ENCODE assay signal across 22 cellular contexts in the genomic region with DNA sequence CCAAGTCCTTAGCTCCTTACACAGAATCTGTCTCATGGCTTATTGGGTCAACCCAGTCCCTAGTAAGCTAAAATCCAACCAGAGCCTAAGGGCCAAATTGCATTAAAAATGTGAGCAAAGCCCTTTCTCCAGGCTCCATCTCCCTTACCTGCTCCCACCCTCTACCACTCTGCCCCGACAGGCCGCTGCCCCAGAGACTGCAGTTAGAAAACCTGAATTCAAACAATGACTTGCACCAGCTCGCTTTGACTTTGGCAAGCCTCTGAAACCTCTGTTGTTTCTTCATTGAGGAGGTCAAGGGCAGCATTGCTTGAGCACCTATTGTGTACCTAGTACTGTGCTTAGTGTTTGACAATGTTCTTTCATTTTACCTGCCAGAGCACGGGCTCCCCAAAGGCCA.
"Had no signal": no experiment of that assay in that cellular context is flagged by ENCODE, and none has a peak within 500 bp of the region (broad histone marks: within the 10 kb centered on the region; RNA-seq: fewer than 3 reads in every experiment).

No MANE protein-coding gene starts in this region.

- DNase-seq: activated CD4-positive, alpha-beta memory T cell treated with anti-CD3 and anti-CD28 coated beads, Interleukin-2, amount 10 ng/mL, durations not matched to agents 7 days and 5 days; activated CD4-positive, alpha-beta T cell treated with anti-CD3 and anti-CD28 coated beads for 1 hour; activated CD4-positive, alpha-beta T cell treated with anti-CD3 and anti-CD28 coated beads for 4 hours; activated CD4-positive, alpha-beta T cell treated with anti-CD3 and anti-CD28 coated beads, Interleukin-2, amount 10 ng/mL, durations not matched to agents 7 days and 5 days; activated CD4-positive, alpha-beta T cell treated with anti-CD3 and anti-CD28 coated beads, Interleukin-2, amount 50 U/mL, for 4 hours; activated CD8-positive, alpha-beta memory T cell treated with anti-CD3 and anti-CD28 coated beads, Interleukin-2, amount 50 U/mL, for 48 hours; activated naive CD4-positive, alpha-beta T cell treated with anti-CD3 and anti-CD28 coated beads for 36 hours; activated naive CD8-positive, alpha-beta T cell treated with anti-CD3 and anti-CD28 coated beads for 36 hours; activated naive CD8-positive, alpha-beta T cell treated with anti-CD3 and anti-CD28 coated beads, Interleukin-2, amount 50 U/mL, for 24 hours; activated T-cell treated with anti-CD3 and anti-CD28 coated beads for 4 hours; activated T-cell treated with anti-CD3 and anti-CD28 coated beads, Interleukin-2, amount 50 U/mL, for 24 hours; activated T-cell treated with anti-CD3 and anti-CD28 coated beads, Interleukin-2, amount 50 U/mL, for 72 hours; adrenal gland; caudate nucleus; cortex of kidney; effector CD8-positive, alpha-beta T cell; foreskin fibroblast; T-helper 2 cell had no signal

- H3K4me3 ChIP-seq: adrenal gland, body of pancreas had no signal

- H3K36me3 Mint-ChIP-seq: activated naive CD4-positive, alpha-beta T cell treated with anti-CD3 and anti-CD28 coated beads, Interleukin-2, amount 50 U/mL, for 24 hours; activated naive CD8-positive, alpha-beta T cell treated with anti-CD3 and anti-CD28 coated beads for 36 hours; WTC11 had no signal

- H3K9me3 ChIP-seq: adrenal gland, body of pancreas had no signal

- H3K27me3 ChIP-seq: adrenal gland, body of pancreas had no signal

- H3K27me3 Mint-ChIP-seq: activated CD4-positive, alpha-beta T cell treated with anti-CD3 and anti-CD28 coated beads, Interleukin-2, amount 10 ng/mL, durations not matched to agents 7 days and 5 days; activated naive CD4-positive, alpha-beta T cell treated with anti-CD3 and anti-CD28 coated beads, Interleukin-2, amount 50 U/mL, for 24 hours had no signal

- H3K4me1 Mint-ChIP-seq: activated CD4-positive, alpha-beta T cell treated with anti-CD3 and anti-CD28 coated beads, Interleukin-2, amount 10 ng/mL, durations not matched to agents 7 days and 5 days; activated naive CD4-positive, alpha-beta T cell treated with anti-CD3 and anti-CD28 coated beads, Interleukin-2, amount 50 U/mL, for 24 hours; activated naive CD8-positive, alpha-beta T cell treated with anti-CD3 and anti-CD28 coated beads for 36 hours; activated naive CD8-positive, alpha-beta T cell treated with anti-CD3 and anti-CD28 coated beads, Interleukin-2, amount 50 U/mL, for 24 hours had no signal

- H3K27ac ChIP-seq: adrenal gland, body of pancreas, epithelial cell of prostate had no signal

- H3K36me3 ChIP-seq: adrenal gland had no signal

- H3K9me3 Mint-ChIP-seq: activated CD4-positive, alpha-beta memory T cell treated with anti-CD3 and anti-CD28 coated beads, Interleukin-2, amount 10 ng/mL, durations not matched to agents 7 days and 5 days; activated CD4-positive, alpha-beta T cell treated with anti-CD3 and anti-CD28 coated beads, Interleukin-2, amount 10 ng/mL, durations not matched to agents 7 days and 5 days; activated naive CD4-positive, alpha-beta T cell treated with anti-CD3 and anti-CD28 coated beads for 36 hours; activated naive CD4-positive, alpha-beta T cell treated with anti-CD3 and anti-CD28 coated beads, Interleukin-2, amount 50 U/mL, for 24 hours; activated naive CD8-positive, alpha-beta T cell treated with anti-CD3 and anti-CD28 coated beads for 36 hours; activated naive CD8-positive, alpha-beta T cell treated with anti-CD3 and anti-CD28 coated beads, Interleukin-2, amount 50 U/mL, for 24 hours; activated T-cell treated with anti-CD3 and anti-CD28 coated beads, Interleukin-2, amount 50 U/mL, for 24 hours; activated T-cell treated with anti-CD3 and anti-CD28 coated beads, Interleukin-2, amount 50 U/mL, for 72 hours; WTC11 had no signal

- H3K4me3 Mint-ChIP-seq: activated CD4-positive, alpha-beta memory T cell treated with anti-CD3 and anti-CD28 coated beads, Interleukin-2, amount 10 ng/mL, durations not matched to agents 7 days and 5 days; activated CD4-positive, alpha-beta T cell treated with anti-CD3 and anti-CD28 coated beads, Interleukin-2, amount 10 ng/mL, durations not matched to agents 7 days and 5 days; activated naive CD4-positive, alpha-beta T cell treated with anti-CD3 and anti-CD28 coated beads for 36 hours; activated naive CD4-positive, alpha-beta T cell treated with anti-CD3 and anti-CD28 coated beads, Interleukin-2, amount 50 U/mL, for 24 hours; activated naive CD8-positive, alpha-beta T cell treated with anti-CD3 and anti-CD28 coated beads for 36 hours; activated naive CD8-positive, alpha-beta T cell treated with anti-CD3 and anti-CD28 coated beads, Interleukin-2, amount 50 U/mL, for 24 hours; activated T-cell treated with anti-CD3 and anti-CD28 coated beads, Interleukin-2, amount 50 U/mL, for 24 hours; activated T-cell treated with anti-CD3 and anti-CD28 coated beads, Interleukin-2, amount 50 U/mL, for 72 hours; WTC11 had no signal

- H3K4me1 ChIP-seq: adrenal gland had no signal

- H3K27ac Mint-ChIP-seq: activated CD4-positive, alpha-beta memory T cell treated with anti-CD3 and anti-CD28 coated beads, Interleukin-2, amount 10 ng/mL, durations not matched to agents 7 days and 5 days; activated CD4-positive, alpha-beta T cell treated with anti-CD3 and anti-CD28 coated beads, Interleukin-2, amount 10 ng/mL, durations not matched to agents 7 days and 5 days; activated naive CD4-positive, alpha-beta T cell treated with anti-CD3 and anti-CD28 coated beads for 36 hours; activated naive CD4-positive, alpha-beta T cell treated with anti-CD3 and anti-CD28 coated beads, Interleukin-2, amount 50 U/mL, for 24 hours; activated naive CD8-positive, alpha-beta T cell treated with anti-CD3 and anti-CD28 coated beads for 36 hours; activated naive CD8-positive, alpha-beta T cell treated with anti-CD3 and anti-CD28 coated beads, Interleukin-2, amount 50 U/mL, for 24 hours; activated T-cell treated with anti-CD3 and anti-CD28 coated beads, Interleukin-2, amount 50 U/mL, for 24 hours; activated T-cell treated with anti-CD3 and anti-CD28 coated beads, Interleukin-2, amount 50 U/mL, for 72 hours; WTC11 had no signal
